In genomic region chr2:201789395-201789794, GRCh38 we compare ENCODE assay signal across 30 cellular contexts. TPM values are rescaled to one million over a fixed set of nuclear protein-coding genes. Genes with fewer than 3 reads are reported as not detected.
"Had no signal": no experiment of that assay in that cellular context is flagged by ENCODE, and none has a peak within 500 bp of the region (broad histone marks: within the 10 kb centered on the region; RNA-seq: fewer than 3 reads in every experiment).

No MANE protein-coding gene starts in this region.

- H3K9me3 Mint-ChIP-seq: dendritic cell treated with granulocyte-macrophage colony-stimulating factor and Interleukin-4, amounts not matched to agents 40 ng/mL and 50 ng/mL, for 4 days; effector memory CD8-positive, alpha-beta T cell; endodermal cell had no signal

- H3K4me3 Mint-ChIP-seq: dendritic cell treated with granulocyte-macrophage colony-stimulating factor and Interleukin-4, amounts not matched to agents 40 ng/mL and 50 ng/mL, for 4 days; effector memory CD8-positive, alpha-beta T cell; endodermal cell had no signal

- FAIRE-seq: colon, endometrium, endothelial cell of umbilical vein, frontal cortex had no signal

- H3K9me3 ChIP-seq: colonic mucosa, esophagus muscularis mucosa, esophagus squamous epithelium, gastrocnemius medialis, gastroesophageal sphincter, heart left ventricle, heart right ventricle had no signal

- H3K27me3 ChIP-seq: colonic mucosa, dorsolateral prefrontal cortex, esophagus muscularis mucosa, esophagus squamous epithelium, foreskin keratinocyte, gastrocnemius medialis, heart left ventricle, heart right ventricle had no signal

- DNase-seq: colonic mucosa; cortex of kidney; dermis blood vessel endothelial cell; dorsolateral prefrontal cortex; effector CD4-positive, alpha-beta T cell; effector CD8-positive, alpha-beta T cell; effector memory CD4-positive, alpha-beta T cell; effector memory CD8-positive, alpha-beta T cell; endodermal cell; erythroblast; esophagus squamous epithelium; foreskin fibroblast; foreskin keratinocyte; foreskin melanocyte; gastrocnemius medialis; glutamatergic neuron; head of caudate nucleus; heart left ventricle; heart right ventricle had no signal

- H3K27ac Mint-ChIP-seq: dendritic cell treated with granulocyte-macrophage colony-stimulating factor and Interleukin-4, amounts not matched to agents 40 ng/mL and 50 ng/mL, for 4 days; effector memory CD8-positive, alpha-beta T cell; endodermal cell had no signal

- H3K36me3 ChIP-seq: colonic mucosa, esophagus muscularis mucosa, esophagus squamous epithelium, gastrocnemius medialis, gastroesophageal sphincter, heart left ventricle, heart right ventricle had no signal

- H3K4me1 ChIP-seq: colonic mucosa, esophagus muscularis mucosa, esophagus squamous epithelium, gastrocnemius medialis, gastroesophageal sphincter, heart left ventricle, heart right ventricle had no signal

- ATAC-seq: effector memory CD8-positive, alpha-beta T cell; esophagus mucosa; foreskin keratinocyte; gastrocnemius medialis; gastroesophageal sphincter; heart left ventricle; heart right ventricle had no signal

- H3K27ac ChIP-seq: colonic mucosa, coronary artery, dorsolateral prefrontal cortex, epithelial cell of prostate, esophagus muscularis mucosa, esophagus squamous epithelium, foreskin keratinocyte, gastrocnemius medialis, gastroesophageal sphincter, heart left ventricle, heart right ventricle had no signal

- H3K27me3 Mint-ChIP-seq: dendritic cell treated with granulocyte-macrophage colony-stimulating factor and Interleukin-4, amounts not matched to agents 40 ng/mL and 50 ng/mL, for 4 days had no signal

- H3K4me3 ChIP-seq: colonic mucosa, coronary artery, dorsolateral prefrontal cortex, esophagus muscularis mucosa, esophagus squamous epithelium, gastrocnemius medialis, gastroesophageal sphincter, heart left ventricle, heart right ventricle had no signal

RNA-seq across cellular contexts. Expression of gene CDK15, which starts 16.9 kb away (rescaled TPM):
- total RNA-seq: dermis blood vessel endothelial cell, dermis microvascular lymphatic vessel endothelial cell, endothelial cell of umbilical vein had no signal
- polyA plus RNA-seq: endothelial cell of umbilical vein had no signal
